8 cellular contexts compared by ENCODE assay signal in the genomic region with DNA sequence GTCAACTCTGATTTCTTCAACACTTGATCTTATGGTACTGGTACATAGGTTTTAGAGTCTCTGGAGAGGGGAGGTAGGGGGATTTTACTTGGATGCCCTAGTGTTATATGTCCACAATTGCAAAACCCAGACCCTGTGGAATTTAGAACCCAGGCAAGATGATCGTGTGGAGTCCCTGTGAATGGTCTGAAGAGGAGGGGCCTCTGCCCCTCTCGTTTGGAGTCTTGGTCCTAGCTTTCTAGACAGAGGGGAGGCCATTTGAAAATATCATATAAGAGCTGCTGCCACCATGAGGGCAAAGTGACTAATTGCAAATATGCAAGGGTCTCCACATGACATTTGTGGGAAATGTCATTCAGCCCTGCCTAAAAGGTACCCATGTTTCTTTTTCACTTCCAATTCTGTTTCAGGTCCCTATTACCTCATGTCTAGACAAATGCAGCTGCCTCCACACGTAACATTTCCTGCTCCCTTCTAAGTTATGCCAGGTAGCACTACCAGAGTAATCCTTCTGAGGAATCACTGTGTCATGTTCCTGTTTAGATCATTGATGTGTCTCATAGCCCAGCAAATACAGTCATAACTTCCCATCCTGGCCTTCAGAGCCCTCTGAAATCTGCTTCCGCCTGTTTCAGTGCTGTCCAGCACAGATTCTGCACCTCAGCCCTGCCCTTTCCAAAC.
DNase-seq lines count a peak whose midpoint lies in the region; ATAC-seq and TF ChIP-seq lines count a peak whose summit lies in the region.

No MANE protein-coding gene starts in this region.

- peaks cover 23% of the 10 kb centered on the region for H3K36me3 Mint-ChIP-seq in T-cell
- peaks cover 73% of the 10 kb centered on the region for H3K36me3 Mint-ChIP-seq in stimulated activated effector memory CD8-positive, alpha-beta T cell treated with anti-CD3 and anti-CD28 coated beads, Interleukin-12 subunit alpha, Interleukin-12 subunit beta, amount 100 ng/mL, for 72 hours

- TF ChIP-seq CTCF in GM12875 (IDR thresholded peaks at IDR 0.05; ENCODE audit: borderline replicate concordance, insufficient read depth, low read depth, low read length): peak; percentile 50; the same call in 1 of the 2 replicates
- peak; percentile 43 for TF ChIP-seq CTCF in cardiac fibroblast (IDR thresholded peaks at IDR 0.05; ENCODE audit: low read depth, low read length)

- no peak overlapping the region for H3K4me3 ChIP-seq in GM12875 (ENCODE audit: low read depth, low read length)
- H3K4me3 ChIP-seq in cardiac fibroblast (replicated peaks in 1 of 2; ENCODE audit: low read depth in 2 of 2, low read length in 2 of 2): no peak overlapping the region

- H3K27ac Mint-ChIP-seq in T-cell: peak overlapping the region; percentile 82 to 84
- peak overlapping the region; percentile 81 for H3K27ac Mint-ChIP-seq in stimulated activated effector memory CD8-positive, alpha-beta T cell treated with anti-CD3 and anti-CD28 coated beads, Interleukin-12 subunit alpha, Interleukin-12 subunit beta, amount 100 ng/mL, for 72 hours

- peak; percentile 70 for DNase-seq in ACHN
- peak; percentile 51 for DNase-seq in MV-4-11 (lab: John Stamatoyannopoulos, UW)
- peak in 30 of 34 experiments; percentile 10 to 53 (median 32) for DNase-seq in T-cell
- DNase-seq in cardiac fibroblast (ENCODE audit: low read depth in 2 of 2): peak; percentile 69 to 79
- peak; percentile 81 for DNase-seq in left kidney (ENCODE audit: low read depth, low spot score)
- peak in 1 of 2 donors; percentile 62 for DNase-seq in stimulated activated effector memory CD8-positive, alpha-beta T cell treated with anti-CD3 and anti-CD28 coated beads, Interleukin-12 subunit alpha, Interleukin-12 subunit beta, amount 100 ng/mL, for 72 hours (ENCODE audit: low spot score in 2 of 2)

- H3K9me3 Mint-ChIP-seq in T-cell: no peaks in the 10 kb centered on the region
- H3K9me3 Mint-ChIP-seq in stimulated activated effector memory CD8-positive, alpha-beta T cell treated with anti-CD3 and anti-CD28 coated beads, Interleukin-12 subunit alpha, Interleukin-12 subunit beta, amount 100 ng/mL, for 72 hours: no peaks in the 10 kb centered on the region

- peak; percentile 77 for ATAC-seq in HG02610 (IDR thresholded peaks at IDR 0.05; ENCODE audit: unreplicated experiment)
- ATAC-seq in T-cell (replicated peaks in 1 of 4): peak; percentile 79 to 86 (median 82)
- ATAC-seq in stimulated activated effector memory CD8-positive, alpha-beta T cell treated with anti-CD3 and anti-CD28 coated beads, Interleukin-12 subunit alpha, Interleukin-12 subunit beta, amount 100 ng/mL, for 72 hours: peak; percentile 90

- in situ Hi-C loops in ACHN (cut with HindIII; ENCODE audit: low pct_ligation_motif_present, low pct_unique_long_range_greater_than_20kb, low sequenced_read_pairs): no loop called here

- CTCF ChIA-PET in T-cell (lab: Charles Lee): interaction anchor here (0.6 to 10.0 kb wide), 21 partner anchors 9 to 598 kb away, joined by 3 to 179 read pairs (median 5); a partner anchor contains a TSS

- no peaks in the 10 kb centered on the region for H3K27me3 Mint-ChIP-seq in T-cell

- H3K4me3 Mint-ChIP-seq in T-cell: no peak overlapping the region
- no peak overlapping the region for H3K4me3 Mint-ChIP-seq in stimulated activated effector memory CD8-positive, alpha-beta T cell treated with anti-CD3 and anti-CD28 coated beads, Interleukin-12 subunit alpha, Interleukin-12 subunit beta, amount 100 ng/mL, for 72 hours

- peaks cover 36 to 52% (median 46%) of the 10 kb centered on the region in 3 donors for H3K4me1 Mint-ChIP-seq in T-cell
- H3K4me1 Mint-ChIP-seq in stimulated activated effector memory CD8-positive, alpha-beta T cell treated with anti-CD3 and anti-CD28 coated beads, Interleukin-12 subunit alpha, Interleukin-12 subunit beta, amount 100 ng/mL, for 72 hours: peaks cover 35% of the 10 kb centered on the region

- POLR2A ChIA-PET in T-cell (lab: Charles Lee): interaction anchor here in 1 of 2 donors (0.6 kb wide), 1 partner anchor 104 kb away, joined by 3 read pairs; no protein-coding TSS in a partner anchor
